Comparison of ENCODE assay signal across 1 cellular context in genomic region chr16:57446530-57447141, GRCh38.
TF ChIP-seq lines count a peak whose summit lies in the region.

No MANE protein-coding gene starts in this region.

TF ChIP-seq in endothelial cell of umbilical vein, 7 proteins besides CTCF, POLR2A, EP300 and RAD21:
- TF ChIP-seq EZH2 (IDR thresholded peaks at IDR 0.05; ENCODE audit: borderline replicate concordance, low read depth, low read length, severe bottlenecking) (no peak), MYC (IDR thresholded peaks at IDR 0.05; ENCODE audit: low read depth, low read length) (no peak), JUN (IDR thresholded peaks at IDR 0.05; ENCODE audit: borderline replicate concordance, insufficient read depth, insufficient read length, low read depth) (no peak), FOS (IDR thresholded peaks at IDR 0.05; ENCODE audit: borderline replicate concordance, insufficient read depth, low read length) (no peak), GATA2 (IDR thresholded peaks at IDR 0.05; ENCODE audit: insufficient read depth, insufficient read length, low read depth, low read length) (no peak), POLR2AphosphoS5 (IDR thresholded peaks at IDR 0.05; ENCODE audit: insufficient read depth, low read depth, low read length) (no peak)
- TF ChIP-seq, protein P1, sequence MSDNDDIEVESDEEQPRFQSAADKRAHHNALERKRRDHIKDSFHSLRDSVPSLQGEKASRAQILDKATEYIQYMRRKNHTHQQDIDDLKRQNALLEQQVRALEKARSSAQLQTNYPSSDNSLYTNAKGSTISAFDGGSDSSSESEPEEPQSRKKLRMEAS (IDR thresholded peaks at IDR 0.05; ENCODE audit: insufficient read depth, insufficient read length): no peak
